8 cellular contexts compared by ENCODE assay signal in the genomic region with DNA sequence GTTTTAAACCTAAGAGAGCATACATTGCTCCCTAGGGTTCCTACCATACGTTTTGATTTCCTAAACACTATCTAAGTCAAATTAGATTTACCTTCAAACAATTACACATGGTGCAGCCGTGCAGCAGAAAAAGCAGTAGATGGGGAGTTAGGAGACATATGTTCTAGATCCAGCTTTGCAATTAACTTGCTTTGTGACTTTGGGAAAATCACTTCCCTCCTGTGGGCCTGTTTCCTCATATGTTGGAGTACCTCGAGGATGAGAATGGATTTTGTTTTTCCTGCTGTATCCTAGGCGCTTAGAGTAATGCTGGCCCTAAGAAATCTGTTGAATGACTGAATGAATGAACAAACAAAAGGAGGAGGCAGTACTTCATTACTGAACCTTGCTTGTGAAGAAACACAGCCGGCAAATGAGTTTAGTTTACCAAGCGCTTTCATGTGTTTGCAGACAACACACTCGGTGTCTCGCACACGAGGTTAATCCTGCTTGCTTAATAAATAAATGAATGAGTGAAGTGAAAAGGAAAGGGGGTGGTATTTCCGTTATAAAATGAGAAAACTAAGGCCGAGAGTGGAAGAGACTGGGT. TPM values are rescaled to one million over a fixed set of nuclear protein-coding genes. Genes with fewer than 3 reads are reported as not detected.
A peak's percentile ranks its signal among the peaks of the same experiment; 100 is the strongest.
DNase-seq lines count a peak whose midpoint lies in the region; ATAC-seq and TF ChIP-seq lines count a peak whose summit lies in the region.

No MANE protein-coding gene starts in this region.

- DNase-seq in CD1c-positive myeloid dendritic cell (ENCODE audit: extremely low spot score) (peak; percentile 28), SJSA1 (ENCODE audit: low read depth in 1 of 2, low spot score in 2 of 2) (no peak), esophagus squamous epithelium (lab: John Stamatoyannopoulos, UW) (no peak), prostate gland (ENCODE audit: low spot score) (peak; percentile 5), AG08396 (ENCODE audit: low spot score) (no peak), SIG-M5 (lab: John Stamatoyannopoulos, UW) (no peak)
- no peak for DNase-seq in activated effector memory CD4-positive, alpha-beta T cell treated with Interleukin-2 at 50 U/mL for 16 hours

- intact Hi-C loops in esophagus squamous epithelium (cut with DNase I) (no loop called here), prostate gland (cut with DNase I) (loop anchor here (5.0 kb wide), 1 partner anchor 134 kb away; a partner anchor contains a TSS)

- H3K4me3 ChIP-seq in SJSA1 (peak overlapping the region; percentile 51), esophagus squamous epithelium (peak overlapping the region; percentile 60 to 84 (median 69)), prostate gland (peak overlapping the region; percentile 73 to 77)

- H3K27me3 ChIP-seq in SJSA1 (replicated peaks) (no peaks in the 10 kb centered on the region), esophagus squamous epithelium (peaks cover 0 to 3% (median 0%) of the 10 kb centered on the region in 4 donors), prostate gland (replicated peaks; ENCODE audit: insufficient read depth) (no peaks in the 10 kb centered on the region)

- peak overlapping the region; percentile 54 for H3K27ac ChIP-seq in SJSA1
- H3K27ac ChIP-seq in esophagus squamous epithelium: peak overlapping the region; percentile 85 to 94 (median 90)
- H3K27ac ChIP-seq in prostate gland: peak overlapping the region; percentile 85 to 90

- TF ChIP-seq CTCF in esophagus squamous epithelium (IDR thresholded peaks at IDR 0.05) (no peak), prostate gland (IDR thresholded peaks at IDR 0.05) (no peak)

- H3K4me1 ChIP-seq in SJSA1 (replicated peaks) (peaks cover 12% of the 10 kb centered on the region), esophagus squamous epithelium (peaks cover 12 to 43% (median 17%) of the 10 kb centered on the region in 3 donors), prostate gland (replicated peaks) (peaks cover 11% of the 10 kb centered on the region)

- H3K9me3 ChIP-seq in SJSA1 (replicated peaks) (0 out of 2 replicates have a peak, but pooled peaks cover 2% of the 10 kb centered on the region), esophagus squamous epithelium (peaks cover 0 to 14% (median 0%) of the 10 kb centered on the region in 3 donors), prostate gland (no peaks in the 10 kb centered on the region)

- ATAC-seq in GM21529 (IDR thresholded peaks at IDR 0.05; ENCODE audit: unreplicated experiment): peak; percentile 0

- 1% methylated on average over 11 of the region's 11 CpGs for WGBS in esophagus squamous epithelium, 2 donors
- 3% methylated on average over 11 of the region's 11 CpGs for WGBS in prostate gland

- H3K36me3 ChIP-seq in SJSA1 (peaks cover 62% of the 10 kb centered on the region), esophagus squamous epithelium (peaks cover 7 to 55% (median 17%) of the 10 kb centered on the region in 3 donors), prostate gland (peaks cover 0 to 4% of the 10 kb centered on the region in 2 donors)

- no peak for TF ChIP-seq POLR2A in esophagus squamous epithelium (IDR thresholded peaks at IDR 0.05)
- no peak for TF ChIP-seq POLR2A in prostate gland (IDR thresholded peaks at IDR 0.05)

RNA-seq across cellular contexts. Expression of a gene that starts 0.6 kb away (rescaled TPM):
- total RNA-seq in SJSA1 (2014; rRNA removed; shearing (Covaris generic)): 11.3 and 15.5 TPM in 2 replicates
- total RNA-seq in esophagus squamous epithelium (10 to 100 TPM in 3 of 4 donors, 1 to 10 TPM in 1; 4.4 to 13.9 (median 11.8) TPM), prostate gland (10 to 100 TPM; 10.3 to 12.5 TPM)

RNA-seq across cellular contexts. Expression of a gene that starts 0.8 kb away (rescaled TPM):
- 13.3 and 13.5 TPM in 2 replicates for total RNA-seq in SJSA1 (2014; rRNA removed; shearing (Covaris generic))
- total RNA-seq in esophagus squamous epithelium (10 to 100 TPM in 1 of 4 donors, 1 to 10 TPM in 3; 5.0 to 14.7 (median 6.6) TPM), prostate gland (10 to 100 TPM; 20.9 to 31.4 TPM)

RNA-seq across cellular contexts. Expression of a gene that starts 13.0 kb away (rescaled TPM):
- total RNA-seq in SJSA1 (2014; rRNA removed; shearing (Covaris generic)): not detected in 2 replicates
- total RNA-seq in esophagus squamous epithelium (not detected), prostate gland (not detected)

RNA-seq across cellular contexts. Expression of a gene that starts 37.7 kb away (rescaled TPM):
- total RNA-seq in SJSA1 (2014; rRNA removed; shearing (Covaris generic)): not detected in 2 replicates
- total RNA-seq in esophagus squamous epithelium (not detected), prostate gland (not detected)

Comparison
In these comparisons a context has a peak if more than half of its experiments do, and no peak if none do; other contexts are left out.
1. DNase-seq: peak in CD1c-positive myeloid dendritic cell (single experiment) and prostate gland (single experiment); none in SJSA1 (0 of 2), esophagus squamous epithelium (single experiment), AG08396 (single experiment), SIG-M5 (single experiment) and activated effector memory CD4-positive, alpha-beta T cell treated with Interleukin-2 at 50 U/mL for 16 hours (single experiment).
2. Peak in every context shown above with its lines, with median percentiles within 50 percentile points of each other: H3K27ac ChIP-seq and H3K4me3 ChIP-seq.